1 cellular context compared by ENCODE assay signal in genomic region chr17:61410100-61410551, GRCh38.
TF ChIP-seq lines count a peak whose summit lies in the region.

No MANE protein-coding gene starts in this region.

TF ChIP-seq in H1, 55 proteins besides CTCF, POLR2A, EP300 and RAD21:
- TF ChIP-seq RNF2 (IDR thresholded peaks at IDR 0.05; ENCODE audit: borderline replicate concordance, low read depth, low read length, missing control alignments, poor library complexity, severe bottlenecking) (peak; percentile 81), SP4 (IDR thresholded peaks at IDR 0.05; ENCODE audit: low read length) (no peak), USF2 (IDR thresholded peaks at IDR 0.05; ENCODE audit: low read length) (no peak), RBBP5 (IDR thresholded peaks at IDR 0.05; ENCODE audit: borderline replicate concordance, low read depth, low read length) (no peak), EZH2 (IDR thresholded peaks at IDR 0.05; ENCODE audit: low read depth, low read length, severe bottlenecking) (peak; percentile 66), CHD7 (IDR thresholded peaks at IDR 0.05; ENCODE audit: insufficient replicate concordance, low read length) (no peak), HDAC2 (IDR thresholded peaks at IDR 0.05; ENCODE audit: borderline replicate concordance in 1 of 2, low read depth in 2 of 2, low read length in 2 of 2) (no peak)
